ENCODE assay signal across 17 cellular contexts in the genomic region with DNA sequence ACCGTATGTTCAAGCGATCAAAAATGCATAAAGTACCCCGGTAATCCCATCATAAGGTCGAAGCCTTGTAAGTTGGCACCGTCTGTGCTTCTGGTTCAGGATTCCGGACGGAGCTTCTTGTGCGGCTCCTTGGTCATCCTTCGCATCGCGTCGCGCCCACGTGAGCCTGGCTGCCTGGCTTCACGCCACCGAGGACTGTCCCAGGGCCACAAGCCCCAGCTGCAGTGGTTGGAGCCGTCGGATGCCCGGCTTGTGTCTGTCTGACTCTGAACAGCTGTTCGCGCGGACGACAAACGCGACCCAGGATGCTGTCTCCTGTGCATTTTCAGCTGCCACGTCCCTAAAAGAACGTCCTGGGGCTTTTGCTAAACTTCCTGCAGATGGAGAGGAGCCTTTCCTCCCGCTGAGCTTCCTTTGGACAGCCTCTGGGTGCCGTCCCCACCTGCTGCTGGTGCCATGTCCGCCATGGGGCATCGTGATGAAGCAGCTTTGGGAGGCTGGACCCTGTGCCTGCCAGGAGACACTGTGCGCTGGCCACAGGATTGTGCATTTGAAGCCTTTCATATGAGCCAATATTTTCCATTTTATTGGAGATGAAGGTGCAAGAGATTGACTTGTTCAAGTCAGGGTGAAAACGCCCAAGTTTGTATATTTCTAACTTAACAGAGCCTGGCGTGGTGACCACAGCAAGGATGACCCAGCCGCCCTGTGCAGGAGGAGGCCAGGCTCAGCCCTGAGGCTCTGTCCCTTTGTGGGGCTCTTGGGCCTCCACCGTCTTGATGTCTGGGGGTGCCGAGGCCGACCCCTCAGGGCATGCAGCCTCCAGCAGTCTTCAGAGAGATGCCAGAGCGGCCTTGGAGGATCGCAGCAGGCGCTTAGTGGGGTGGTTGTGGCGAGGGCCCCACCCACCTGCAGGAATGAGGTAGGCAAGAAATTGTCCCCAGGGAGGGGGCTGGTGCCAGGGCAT. TPM values are rescaled to one million over a fixed set of nuclear protein-coding genes. Genes with fewer than 3 reads are reported as not detected.
DNase-seq lines count a peak whose midpoint lies in the region; ATAC-seq and TF ChIP-seq lines count a peak whose summit lies in the region.
"Had no signal": no experiment of that assay in that cellular context is flagged by ENCODE, and none has a peak within 500 bp of the region (broad histone marks: within the 10 kb centered on the region; RNA-seq: fewer than 3 reads in every experiment).

No MANE protein-coding gene starts in this region.

- ATAC-seq in activated T-cell treated with anti-CD3 and anti-CD28 coated beads, Interleukin-2, amount 50 U/mL, for 72 hours (replicated peaks in 1 of 2): no peak
- ATAC-seq: PC-3 had no signal

- H3K4me3 ChIP-seq in H7 (ENCODE audit: insufficient read depth, low read depth, low read length) (no peak overlapping the region), spleen (no peak overlapping the region)
- H3K4me3 ChIP-seq: SJCRH30 had no signal

- no peaks in the 10 kb centered on the region for H3K4me1 Mint-ChIP-seq in activated T-cell treated with anti-CD3 and anti-CD28 coated beads, Interleukin-2, amount 50 U/mL, for 72 hours (ENCODE audit: low read depth)
- H3K4me1 Mint-ChIP-seq: CD14-positive monocyte had no signal

- DNase-seq in H7 (peak; percentile 57), spleen (peak; percentile 42), NCI-H1417 (lab: John Stamatoyannopoulos, UW) (no peak), SHP77 (lab: John Stamatoyannopoulos, UW) (no peak)
- DNase-seq in activated T-cell treated with anti-CD3 and anti-CD28 coated beads, Interleukin-2, amount 50 U/mL, for 72 hours: no peak
- DNase-seq: ACHN, DMS79, GOT3, KBM-7, NCI-H187 treated with DMSO at 0.1 percent for 48 hours, NCI-H2227 treated with DMSO at 0.1 percent for 48 hours, SJCRH30 had no signal

- H3K27me3 ChIP-seq in H7 (ENCODE audit: control insufficient read depth, insufficient read depth, low read length) (no peaks in the 10 kb centered on the region), layer of hippocampus (ENCODE audit: control insufficient read depth, insufficient read depth, low read length) (no peaks in the 10 kb centered on the region), spleen (replicated peaks in 1 of 7) (peaks cover 0 to 43% (median 0%) of the 10 kb centered on the region in 7 donors)
- H3K27me3 ChIP-seq: SJCRH30 had no signal

- peaks cover 0 to 5% (median 0%) of the 10 kb centered on the region in 8 donors for H3K9me3 ChIP-seq in spleen
- H3K9me3 ChIP-seq: SJCRH30 had no signal

- no peaks in the 10 kb centered on the region for H3K36me3 ChIP-seq in H7 (replicated peaks; ENCODE audit: control insufficient read depth, insufficient read depth, low read length)
- no peaks in the 10 kb centered on the region for H3K36me3 ChIP-seq in spleen
- H3K36me3 ChIP-seq: SJCRH30 had no signal

- H3K27me3 Mint-ChIP-seq in activated T-cell treated with anti-CD3 and anti-CD28 coated beads, Interleukin-2, amount 50 U/mL, for 72 hours (ENCODE audit: low read depth): peaks cover 13% of the 10 kb centered on the region

- TF ChIP-seq POLR2A in spleen (IDR thresholded peaks at IDR 0.05): no peak

- no peak overlapping the region for H3K27ac Mint-ChIP-seq in activated T-cell treated with anti-CD3 and anti-CD28 coated beads, Interleukin-2, amount 50 U/mL, for 72 hours
- H3K27ac Mint-ChIP-seq: CD14-positive monocyte had no signal

- H3K4me3 Mint-ChIP-seq in activated T-cell treated with anti-CD3 and anti-CD28 coated beads, Interleukin-2, amount 50 U/mL, for 72 hours: no peak overlapping the region
- H3K4me3 Mint-ChIP-seq: CD14-positive monocyte had no signal

- peaks cover 0 to under 1% of the 10 kb centered on the region in 2 donors for H3K36me3 Mint-ChIP-seq in activated T-cell treated with anti-CD3 and anti-CD28 coated beads, Interleukin-2, amount 50 U/mL, for 72 hours (ENCODE audit: insufficient read depth in 2 of 2)
- H3K36me3 Mint-ChIP-seq: CD14-positive monocyte had no signal

- H3K27ac ChIP-seq in angular gyrus (ENCODE audit: low read depth, low read length) (peak overlapping the region; percentile 94), layer of hippocampus (ENCODE audit: low read depth, low read length) (peak overlapping the region; percentile 95), spleen (no peak overlapping the region)
- H3K27ac ChIP-seq: RWPE1, SJCRH30 had no signal

- H3K4me1 ChIP-seq in spleen: no peaks in the 10 kb centered on the region
- H3K4me1 ChIP-seq: SJCRH30 had no signal

- WGBS in spleen, 5 donors: 82 to 85% (median 84%) methylated on average over 42 of the region's 42 CpGs

- no peak for TF ChIP-seq CTCF in spleen (IDR thresholded peaks at IDR 0.05 in 8 of 11, conservative IDR thresholded peaks at IDR 0.05 in 3 of 11)

- intact Hi-C loops in spleen (cut with DNase I; ENCODE audit: low total_unique reads): no loop called here

- no peaks in the 10 kb centered on the region for H3K9me3 Mint-ChIP-seq in activated T-cell treated with anti-CD3 and anti-CD28 coated beads, Interleukin-2, amount 50 U/mL, for 72 hours

RNA-seq across cellular contexts. Expression of gene JAKMIP3, which starts 6.7 kb away (rescaled TPM):
- 0.42 and 0.63 TPM in 2 replicates for total RNA-seq in H7 (2014; rRNA removed; shearing (Covaris generic))
- under 1 TPM; 0.13 to 0.92 (median 0.44) TPM for total RNA-seq in spleen
- polyA plus RNA-seq in spleen: under 1 TPM; 0.06 to 0.13 (median 0.13) TPM
- total RNA-seq in activated T-cell treated with anti-CD3 and anti-CD28 coated beads, Interleukin-2, amount 50 U/mL, for 72 hours: 1 to 10 TPM; 2.7 to 6.6 TPM
- total RNA-seq: SJCRH30 had no signal
- polyA plus RNA-seq: CD14-positive monocyte had no signal

Comparison
In these comparisons a context has a peak if more than half of its experiments do, and no peak if none do; other contexts are left out.
1. DNase-seq: peak in H7 (single experiment) and spleen (single experiment); none in NCI-H1417 (0 of 3), SHP77 (0 of 2) and activated T-cell treated with anti-CD3 and anti-CD28 coated beads, Interleukin-2, amount 50 U/mL, for 72 hours (0 of 2).
2. H3K27ac ChIP-seq: peak in angular gyrus (single experiment) and layer of hippocampus (single experiment); none in spleen (0 of 8).